18 cellular contexts compared by ENCODE assay signal in the genomic region with DNA sequence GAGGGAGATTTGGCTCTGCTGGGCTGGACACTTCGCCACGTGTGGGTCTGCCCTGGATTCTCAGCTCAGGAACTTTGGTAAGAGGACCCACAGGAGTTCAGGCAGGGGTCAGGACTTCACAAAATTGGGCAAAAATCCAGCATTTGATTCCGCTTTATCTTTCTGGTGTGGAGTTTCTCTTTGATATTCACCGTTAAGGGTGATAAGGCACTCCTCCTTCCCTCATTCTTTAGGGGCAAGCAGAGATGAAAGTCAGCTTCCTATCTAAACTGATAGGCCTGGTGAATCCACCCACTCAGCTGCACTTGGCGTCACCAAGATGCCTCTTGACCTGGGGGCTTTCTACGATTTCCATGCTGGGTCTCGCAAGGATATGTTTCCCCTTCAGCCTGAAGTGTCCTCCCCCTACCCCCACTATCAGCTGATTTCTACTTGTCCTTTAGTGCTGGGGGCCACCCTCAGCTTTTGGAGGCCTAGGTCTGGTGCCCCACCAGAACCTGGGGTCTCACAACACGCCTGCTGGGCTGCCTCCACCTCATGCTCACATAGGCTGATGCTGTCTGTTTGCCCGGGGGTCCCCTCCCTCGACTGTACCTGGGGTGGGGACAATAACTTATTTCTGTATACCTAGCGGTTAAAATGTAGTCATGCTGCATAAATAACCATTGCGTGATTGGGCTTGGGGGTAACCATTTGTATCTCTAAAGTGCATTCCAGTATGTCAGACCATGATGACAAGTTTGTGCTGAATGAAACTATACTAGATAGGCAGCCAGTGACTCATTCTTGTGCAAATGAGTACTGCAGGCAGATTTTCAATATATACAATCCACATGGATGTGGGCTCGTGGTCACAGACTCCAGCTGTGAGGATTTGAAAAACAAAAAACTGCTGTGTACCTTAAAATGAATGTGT.
A peak's percentile ranks its signal among the peaks of the same experiment; 100 is the strongest.
DNase-seq lines count a peak whose midpoint lies in the region; ATAC-seq and TF ChIP-seq lines count a peak whose summit lies in the region.
"Had no signal": no experiment of that assay in that cellular context is flagged by ENCODE, and none has a peak within 500 bp of the region (broad histone marks: within the 10 kb centered on the region; RNA-seq: fewer than 3 reads in every experiment).

No MANE protein-coding gene starts in this region.

- ATAC-seq in GM18861 (IDR thresholded peaks at IDR 0.05; ENCODE audit: unreplicated experiment) (no peak), HG03520 (IDR thresholded peaks at IDR 0.05; ENCODE audit: unreplicated experiment) (no peak)

- DNase-seq in activated CD8-positive, alpha-beta memory T cell treated with anti-CD3 and anti-CD28 coated beads, Interleukin-2, amount 50 U/mL, for 48 hours, result peak; percentile 22
- no peak for DNase-seq in activated CD8-positive, alpha-beta memory T cell treated with anti-CD3 and anti-CD28 coated beads for 24 hours
- DNase-seq in cardiac fibroblast (ENCODE audit: low read depth in 2 of 2), result peak; percentile 28 to 79
- DNase-seq in islet precursor cell, result peak; percentile 31
- DNase-seq in type B pancreatic cell (ENCODE audit: extremely low spot score, unreplicated experiment), result peak; percentile 34
- no peak for DNase-seq in NCI-H2227 treated with DMSO at 0.1 percent for 48 hours (lab: John Stamatoyannopoulos, UW)
- DNase-seq: activated CD4-positive, alpha-beta T cell treated with anti-CD3 and anti-CD28 coated beads, Interleukin-2, amount 50 U/mL, for 1 hour; activated effector memory CD4-positive, alpha-beta T cell treated with anti-CD3 and anti-CD28 coated beads, Interleukin-2, amount 50 U/mL, for 16 hours; Caco-2; effector CD8-positive, alpha-beta T cell; HFFc6; NCI-H1436 treated with DMSO at 0.1 percent for 48 hours; NCI-H2171; NCI-H69; SIG-M5 had no signal

- H3K4me3 ChIP-seq in cardiac fibroblast (replicated peaks in 1 of 2; ENCODE audit: low read depth in 2 of 2, low read length in 2 of 2), result no peak overlapping the region

- TF ChIP-seq CTCF in cardiac fibroblast (IDR thresholded peaks at IDR 0.05; ENCODE audit: low read depth, low read length) (no peak), type B pancreatic cell (conservative IDR thresholded peaks at IDR 0.05) (no peak)

- peaks cover 11% of the 10 kb centered on the region for H3K36me3 Mint-ChIP-seq in type B pancreatic cell

- H3K27me3 Mint-ChIP-seq in type B pancreatic cell, result no peaks in the 10 kb centered on the region
- H3K27me3 Mint-ChIP-seq: central memory CD8-positive, alpha-beta T cell had no signal

- peak overlapping the region; percentile 42 for H3K4me3 Mint-ChIP-seq in type B pancreatic cell
- H3K4me3 Mint-ChIP-seq: central memory CD8-positive, alpha-beta T cell; HFFc6 had no signal

- H3K9me3 Mint-ChIP-seq in type B pancreatic cell, result peaks cover 6% of the 10 kb centered on the region
- H3K9me3 Mint-ChIP-seq: central memory CD8-positive, alpha-beta T cell had no signal

- H3K27ac Mint-ChIP-seq in type B pancreatic cell, result peak overlapping the region; percentile 86
- H3K27ac Mint-ChIP-seq: HFFc6 had no signal

- peaks cover 7% of the 10 kb centered on the region for H3K4me1 Mint-ChIP-seq in type B pancreatic cell (ENCODE audit: unreplicated experiment)
- H3K4me1 Mint-ChIP-seq: central memory CD8-positive, alpha-beta T cell had no signal

Comparison
In these comparisons a context has a peak if more than half of its experiments do, and no peak if none do; other contexts are left out.
1. DNase-seq: peak in activated CD8-positive, alpha-beta memory T cell treated with anti-CD3 and anti-CD28 coated beads, Interleukin-2, amount 50 U/mL, for 48 hours (single experiment), cardiac fibroblast (2 of 2), islet precursor cell (single experiment) and type B pancreatic cell (single experiment); none in activated CD8-positive, alpha-beta memory T cell treated with anti-CD3 and anti-CD28 coated beads for 24 hours (single experiment) and NCI-H2227 treated with DMSO at 0.1 percent for 48 hours (single experiment).